ENCODE assay signal across 1 cellular context in the genomic region with DNA sequence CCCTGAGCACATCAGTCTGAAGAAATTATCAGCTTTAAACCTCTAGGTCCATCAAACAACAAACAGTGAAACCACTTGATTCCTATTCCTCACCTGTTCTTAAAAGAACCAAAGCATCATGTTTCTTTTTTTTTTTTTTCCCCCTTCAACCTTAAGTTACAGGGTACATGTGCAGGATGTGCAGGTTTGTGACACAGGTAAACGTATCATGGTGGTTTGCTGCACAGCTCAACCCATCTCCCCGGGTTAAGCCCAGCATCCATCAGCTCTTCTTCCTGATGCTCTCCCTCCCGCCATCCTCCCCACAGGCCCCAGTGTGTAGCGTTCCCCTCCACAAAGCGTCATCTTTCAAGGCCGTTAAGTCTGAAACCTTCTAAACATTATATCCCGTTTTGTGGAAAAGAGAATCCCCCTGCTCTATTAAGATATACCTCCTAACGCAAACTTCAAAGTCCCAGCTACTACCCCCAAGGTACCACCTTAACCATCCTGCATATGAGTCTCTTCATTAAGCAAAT.
TF ChIP-seq lines count a peak whose summit lies in the region.

No MANE protein-coding gene starts in this region.

TF ChIP-seq in GM23338, 12 proteins besides CTCF, POLR2A, EP300 and RAD21 (continued from another document):
- TF ChIP-seq, protein P1, sequence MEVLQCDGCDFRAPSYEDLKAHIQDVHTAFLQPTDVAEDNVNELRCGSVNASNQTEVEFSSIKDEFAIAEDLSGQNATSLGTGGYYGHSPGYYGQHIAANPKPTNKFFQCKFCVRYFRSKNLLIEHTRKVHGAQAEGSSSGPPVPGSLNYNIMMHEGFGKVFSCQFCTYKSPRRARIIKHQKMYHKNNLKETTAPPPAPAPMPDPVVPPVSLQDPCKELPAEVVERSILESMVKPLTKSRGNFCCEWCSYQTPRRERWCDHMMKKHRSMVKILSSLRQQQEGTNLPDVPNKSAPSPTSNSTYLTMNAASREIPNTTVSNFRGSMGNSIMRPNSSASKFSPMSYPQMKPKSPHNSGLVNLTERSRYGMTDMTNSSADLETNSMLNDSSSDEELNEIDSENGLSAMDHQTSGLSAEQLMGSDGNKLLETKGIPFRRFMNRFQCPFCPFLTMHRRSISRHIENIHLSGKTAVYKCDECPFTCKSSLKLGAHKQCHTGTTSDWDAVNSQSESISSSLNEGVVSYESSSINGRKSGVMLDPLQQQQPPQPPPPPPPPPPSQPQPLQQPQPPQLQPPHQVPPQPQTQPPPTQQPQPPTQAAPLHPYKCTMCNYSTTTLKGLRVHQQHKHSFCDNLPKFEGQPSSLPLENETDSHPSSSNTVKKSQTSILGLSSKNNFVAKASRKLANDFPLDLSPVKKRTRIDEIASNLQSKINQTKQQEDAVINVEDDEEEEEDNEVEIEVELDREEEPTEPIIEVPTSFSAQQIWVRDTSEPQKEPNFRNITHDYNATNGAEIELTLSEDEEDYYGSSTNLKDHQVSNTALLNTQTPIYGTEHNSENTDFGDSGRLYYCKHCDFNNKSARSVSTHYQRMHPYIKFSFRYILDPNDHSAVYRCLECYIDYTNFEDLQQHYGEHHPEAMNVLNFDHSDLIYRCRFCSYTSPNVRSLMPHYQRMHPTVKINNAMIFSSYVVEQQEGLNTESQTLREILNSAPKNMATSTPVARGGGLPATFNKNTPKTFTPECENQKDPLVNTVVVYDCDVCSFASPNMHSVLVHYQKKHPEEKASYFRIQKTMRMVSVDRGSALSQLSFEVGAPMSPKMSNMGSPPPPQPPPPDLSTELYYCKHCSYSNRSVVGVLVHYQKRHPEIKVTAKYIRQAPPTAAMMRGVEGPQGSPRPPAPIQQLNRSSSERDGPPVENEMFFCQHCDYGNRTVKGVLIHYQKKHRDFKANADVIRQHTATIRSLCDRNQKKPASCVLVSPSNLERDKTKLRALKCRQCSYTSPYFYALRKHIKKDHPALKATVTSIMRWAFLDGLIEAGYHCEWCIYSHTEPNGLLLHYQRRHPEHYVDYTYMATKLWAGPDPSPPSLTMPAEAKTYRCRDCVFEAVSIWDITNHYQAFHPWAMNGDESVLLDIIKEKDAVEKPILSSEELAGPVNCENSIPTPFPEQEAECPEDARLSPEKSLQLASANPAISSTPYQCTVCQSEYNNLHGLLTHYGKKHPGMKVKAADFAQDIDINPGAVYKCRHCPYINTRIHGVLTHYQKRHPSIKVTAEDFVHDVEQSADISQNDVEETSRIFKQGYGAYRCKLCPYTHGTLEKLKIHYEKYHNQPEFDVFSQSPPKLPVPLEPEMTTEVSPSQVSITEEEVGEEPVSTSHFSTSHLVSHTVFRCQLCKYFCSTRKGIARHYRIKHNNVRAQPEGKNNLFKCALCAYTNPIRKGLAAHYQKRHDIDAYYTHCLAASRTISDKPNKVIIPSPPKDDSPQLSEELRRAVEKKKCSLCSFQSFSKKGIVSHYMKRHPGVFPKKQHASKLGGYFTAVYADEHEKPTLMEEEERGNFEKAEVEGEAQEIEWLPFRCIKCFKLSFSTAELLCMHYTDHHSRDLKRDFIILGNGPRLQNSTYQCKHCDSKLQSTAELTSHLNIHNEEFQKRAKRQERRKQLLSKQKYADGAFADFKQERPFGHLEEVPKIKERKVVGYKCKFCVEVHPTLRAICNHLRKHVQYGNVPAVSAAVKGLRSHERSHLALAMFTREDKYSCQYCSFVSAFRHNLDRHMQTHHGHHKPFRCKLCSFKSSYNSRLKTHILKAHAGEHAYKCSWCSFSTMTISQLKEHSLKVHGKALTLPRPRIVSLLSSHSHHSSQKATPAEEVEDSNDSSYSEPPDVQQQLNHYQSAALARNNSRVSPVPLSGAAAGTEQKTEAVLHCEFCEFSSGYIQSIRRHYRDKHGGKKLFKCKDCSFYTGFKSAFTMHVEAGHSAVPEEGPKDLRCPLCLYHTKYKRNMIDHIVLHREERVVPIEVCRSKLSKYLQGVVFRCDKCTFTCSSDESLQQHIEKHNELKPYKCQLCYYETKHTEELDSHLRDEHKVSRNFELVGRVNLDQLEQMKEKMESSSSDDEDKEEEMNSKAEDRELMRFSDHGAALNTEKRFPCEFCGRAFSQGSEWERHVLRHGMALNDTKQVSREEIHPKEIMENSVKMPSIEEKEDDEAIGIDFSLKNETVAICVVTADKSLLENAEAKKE (CRISPR knock-in tag; IDR thresholded peaks at IDR 0.05): no peak
- TF ChIP-seq JUNB (IDR thresholded peaks at IDR 0.05; ENCODE audit: unreplicated experiment): no peak
- no peak for TF ChIP-seq POLR2AphosphoS5 (IDR thresholded peaks at IDR 0.05; ENCODE audit: low read depth)
- TF ChIP-seq, protein P2, sequence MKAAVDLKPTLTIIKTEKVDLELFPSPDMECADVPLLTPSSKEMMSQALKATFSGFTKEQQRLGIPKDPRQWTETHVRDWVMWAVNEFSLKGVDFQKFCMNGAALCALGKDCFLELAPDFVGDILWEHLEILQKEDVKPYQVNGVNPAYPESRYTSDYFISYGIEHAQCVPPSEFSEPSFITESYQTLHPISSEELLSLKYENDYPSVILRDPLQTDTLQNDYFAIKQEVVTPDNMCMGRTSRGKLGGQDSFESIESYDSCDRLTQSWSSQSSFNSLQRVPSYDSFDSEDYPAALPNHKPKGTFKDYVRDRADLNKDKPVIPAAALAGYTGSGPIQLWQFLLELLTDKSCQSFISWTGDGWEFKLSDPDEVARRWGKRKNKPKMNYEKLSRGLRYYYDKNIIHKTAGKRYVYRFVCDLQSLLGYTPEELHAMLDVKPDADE (IDR thresholded peaks at IDR 0.05): no peak
- TF ChIP-seq STAT1 (IDR thresholded peaks at IDR 0.05; ENCODE audit: unreplicated experiment): no peak
- no peak for TF ChIP-seq EZH2 (IDR thresholded peaks at IDR 0.05; ENCODE audit: low read depth, unreplicated experiment)
- TF ChIP-seq CREB1 (CRISPR knock-in tag; IDR thresholded peaks at IDR 0.05; ENCODE audit: low read depth): no peak
- no peak for TF ChIP-seq ZNF331 (CRISPR knock-in tag; IDR thresholded peaks at IDR 0.05; ENCODE audit: low read depth)
